In genomic region chr9:100087218-100087617, GRCh38 we compare ENCODE assay signal across 10 cellular contexts. TPM values are rescaled to one million over a fixed set of nuclear protein-coding genes. Genes with fewer than 3 reads are reported as not detected.
DNase-seq lines count a peak whose midpoint lies in the region; ATAC-seq, FAIRE-seq and TF ChIP-seq lines count a peak whose summit lies in the region.
"Had no signal": no experiment of that assay in that cellular context is flagged by ENCODE, and none has a peak within 500 bp of the region (broad histone marks: within the 10 kb centered on the region; RNA-seq: fewer than 3 reads in every experiment).

No MANE protein-coding gene starts in this region.

- no peaks in the 10 kb centered on the region for H3K9me2 ChIP-seq in OCI-LY1 (ENCODE audit: low read depth, low read length)

- ATAC-seq in naive thymus-derived CD4-positive, alpha-beta T cell: peak; percentile 41
- no peak for ATAC-seq in GM21576 (IDR thresholded peaks at IDR 0.05; ENCODE audit: unreplicated experiment)
- no peak for ATAC-seq in GM21723 (IDR thresholded peaks at IDR 0.05; ENCODE audit: unreplicated experiment)
- ATAC-seq: stimulated activated memory B cell treated with anti-CD40 and anti-IgM and Interleukin-4, amounts not matched to agents 10 μg/mL and 1 μg/mL and 100 μg/mL, for 72 hours had no signal

- POLR2A ChIA-PET in naive thymus-derived CD4-positive, alpha-beta T cell (lab: Charles Lee): interaction anchor here (0.6 to 1.3 kb wide), 2 partner anchors 11 to 510 kb away, joined by 3 to 4 read pairs; no protein-coding TSS in a partner anchor

- H3K27ac ChIP-seq in OCI-LY1 (ENCODE audit: low read depth, low read length, poor library complexity, severe bottlenecking) (peak overlapping the region; percentile 91), astrocyte (ENCODE audit: low read depth, low read length) (no peak overlapping the region)
- no peak overlapping the region for H3K27ac ChIP-seq in naive thymus-derived CD4-positive, alpha-beta T cell (ENCODE audit: low read depth, low read length)
- H3K27ac ChIP-seq: SK-N-MC had no signal

- H3K36me3 Mint-ChIP-seq in activated CD4-positive, alpha-beta T cell treated with anti-CD3 and anti-CD28 coated beads, Interleukin-2, amount 10 ng/mL, durations not matched to agents 24 days and 14 days (ENCODE audit: low read depth): peaks cover 2% of the 10 kb centered on the region
- no peaks in the 10 kb centered on the region for H3K36me3 Mint-ChIP-seq in astrocyte (ENCODE audit: low read depth, unreplicated experiment)
- no peaks in the 10 kb centered on the region for H3K36me3 Mint-ChIP-seq in naive thymus-derived CD4-positive, alpha-beta T cell
- H3K36me3 Mint-ChIP-seq: stimulated activated memory B cell treated with anti-CD40 and anti-IgM and Interleukin-4, amounts not matched to agents 10 μg/mL and 1 μg/mL and 100 μg/mL, for 72 hours had no signal

- H3K27ac Mint-ChIP-seq in activated CD4-positive, alpha-beta T cell treated with anti-CD3 and anti-CD28 coated beads, Interleukin-2, amount 10 ng/mL, durations not matched to agents 24 days and 14 days: peak overlapping the region; percentile 17
- H3K27ac Mint-ChIP-seq in astrocyte (ENCODE audit: unreplicated experiment): no peak overlapping the region
- peak overlapping the region in 1 of 9 donors; percentile 65 for H3K27ac Mint-ChIP-seq in naive thymus-derived CD4-positive, alpha-beta T cell

- no peaks in the 10 kb centered on the region for H3K9me3 ChIP-seq in OCI-LY1 (ENCODE audit: low read length)
- H3K9me3 ChIP-seq in astrocyte (ENCODE audit: insufficient read depth, low read depth, low read length): no peaks in the 10 kb centered on the region
- no peaks in the 10 kb centered on the region for H3K9me3 ChIP-seq in naive thymus-derived CD4-positive, alpha-beta T cell (ENCODE audit: control insufficient read depth in 2 of 3, low read length in 3 of 3)

- H3K27me3 ChIP-seq in OCI-LY1 (ENCODE audit: insufficient read depth, low read length) (no peaks in the 10 kb centered on the region), astrocyte (ENCODE audit: insufficient read depth, low read length) (peaks cover 5% of the 10 kb centered on the region)
- no peaks in the 10 kb centered on the region for H3K27me3 ChIP-seq in naive thymus-derived CD4-positive, alpha-beta T cell (ENCODE audit: control insufficient read depth in 2 of 2, insufficient read depth in 2 of 2, low read length in 2 of 2)

- TF ChIP-seq CTCF in OCI-LY1 (IDR thresholded peaks at IDR 0.05; ENCODE audit: low read length) (no peak), astrocyte (IDR thresholded peaks at IDR 0.05; ENCODE audit: insufficient read depth, low read depth, low read length) (no peak)

- H3K9ac ChIP-seq in OCI-LY1 (ENCODE audit: low read length) (peak overlapping the region; percentile 39), astrocyte (ENCODE audit: low read length) (no peak overlapping the region)

- no peaks in the 10 kb centered on the region for H3K36me3 ChIP-seq in OCI-LY1 (ENCODE audit: insufficient read depth, low read length)
- no peaks in the 10 kb centered on the region for H3K36me3 ChIP-seq in astrocyte (ENCODE audit: insufficient read depth, low read length)
- H3K36me3 ChIP-seq in naive thymus-derived CD4-positive, alpha-beta T cell (ENCODE audit: control insufficient read depth in 2 of 3, insufficient read depth in 3 of 3, low read length in 3 of 3): no peaks in the 10 kb centered on the region

- H3K9me3 Mint-ChIP-seq in activated CD4-positive, alpha-beta T cell treated with anti-CD3 and anti-CD28 coated beads, Interleukin-2, amount 10 ng/mL, durations not matched to agents 24 days and 14 days: no peaks in the 10 kb centered on the region
- no peaks in the 10 kb centered on the region for H3K9me3 Mint-ChIP-seq in astrocyte (ENCODE audit: unreplicated experiment)
- no peaks in the 10 kb centered on the region for H3K9me3 Mint-ChIP-seq in naive thymus-derived CD4-positive, alpha-beta T cell
- H3K9me3 Mint-ChIP-seq: stimulated activated memory B cell treated with anti-CD40 and anti-IgM and Interleukin-4, amounts not matched to agents 10 μg/mL and 1 μg/mL and 100 μg/mL, for 72 hours had no signal

- FAIRE-seq in astrocyte (lab: Jason Lieb, UNC): no peak

- H2AFZ ChIP-seq in OCI-LY1 (ENCODE audit: low read length): no peak overlapping the region
- no peak overlapping the region for H2AFZ ChIP-seq in astrocyte (ENCODE audit: low read depth, low read length)

- H4K20me1 ChIP-seq in OCI-LY1 (ENCODE audit: insufficient read depth, low read length) (no peaks in the 10 kb centered on the region), astrocyte (ENCODE audit: insufficient read depth, low read length) (peaks cover 98% of the 10 kb centered on the region)

- no peak for DNase-seq in activated CD4-positive, alpha-beta T cell treated with anti-CD3 and anti-CD28 coated beads, Interleukin-2, amount 10 ng/mL, durations not matched to agents 24 days and 14 days
- DNase-seq in activated CD4-positive, alpha-beta T cell treated with anti-CD3 and anti-CD28 coated beads for 1 hour: no peak
- DNase-seq in astrocyte (ENCODE audit: low read depth) (peak; percentile 85), DMS114 treated with DMSO at 0.1 percent for 48 hours (lab: John Stamatoyannopoulos, UW; ENCODE audit: unreplicated experiment) (no peak)
- DNase-seq in naive thymus-derived CD4-positive, alpha-beta T cell: no peak

- H3K4me3 ChIP-seq in OCI-LY1 (ENCODE audit: low read depth, low read length, poor library complexity, severe bottlenecking) (peak overlapping the region; percentile 32), astrocyte (ENCODE audit: insufficient read depth, low read depth, low read length) (no peak overlapping the region)
- H3K4me3 ChIP-seq in naive thymus-derived CD4-positive, alpha-beta T cell (ENCODE audit: low read length): no peak overlapping the region
- H3K4me3 ChIP-seq: SK-N-MC had no signal

- H3K79me2 ChIP-seq in OCI-LY1 (ENCODE audit: insufficient read depth, low read length) (peaks cover 95% of the 10 kb centered on the region), astrocyte (ENCODE audit: insufficient read depth, low read length) (peaks cover 71% of the 10 kb centered on the region)

- H3K4me1 ChIP-seq in OCI-LY1 (ENCODE audit: insufficient read depth, low read length, severe bottlenecking): peaks cover 98% of the 10 kb centered on the region
- H3K4me1 ChIP-seq in astrocyte (ENCODE audit: insufficient read depth, low read length): peaks cover 22% of the 10 kb centered on the region
- peaks cover 38 to 43% of the 10 kb centered on the region in 2 donors for H3K4me1 ChIP-seq in naive thymus-derived CD4-positive, alpha-beta T cell (ENCODE audit: control insufficient read depth in 2 of 2, insufficient read depth in 2 of 2, low read length in 2 of 2)

- peak overlapping the region; percentile 2 for H3K4me3 Mint-ChIP-seq in activated CD4-positive, alpha-beta T cell treated with anti-CD3 and anti-CD28 coated beads, Interleukin-2, amount 10 ng/mL, durations not matched to agents 24 days and 14 days
- no peak overlapping the region for H3K4me3 Mint-ChIP-seq in astrocyte (ENCODE audit: unreplicated experiment)
- H3K4me3 Mint-ChIP-seq in naive thymus-derived CD4-positive, alpha-beta T cell: peak overlapping the region in 4 of 10 donors; percentile 2 to 49 (median 32)
- H3K4me3 Mint-ChIP-seq: stimulated activated memory B cell treated with anti-CD40 and anti-IgM and Interleukin-4, amounts not matched to agents 10 μg/mL and 1 μg/mL and 100 μg/mL, for 72 hours had no signal

- peaks cover 19% of the 10 kb centered on the region for H3F3A ChIP-seq in OCI-LY1 (ENCODE audit: insufficient read depth, low read length)

- CTCF ChIA-PET in naive thymus-derived CD4-positive, alpha-beta T cell (lab: Charles Lee): no interaction called here

- H3K4me2 ChIP-seq in OCI-LY1 (ENCODE audit: low read length) (peak overlapping the region; percentile 71), astrocyte (ENCODE audit: low read length) (no peak overlapping the region)

- no peaks in the 10 kb centered on the region for H3K27me3 Mint-ChIP-seq in activated CD4-positive, alpha-beta T cell treated with anti-CD3 and anti-CD28 coated beads, Interleukin-2, amount 10 ng/mL, durations not matched to agents 24 days and 14 days
- no peaks in the 10 kb centered on the region for H3K27me3 Mint-ChIP-seq in astrocyte (ENCODE audit: low read depth, unreplicated experiment)
- H3K27me3 Mint-ChIP-seq in naive thymus-derived CD4-positive, alpha-beta T cell: no peaks in the 10 kb centered on the region
- H3K27me3 Mint-ChIP-seq: stimulated activated memory B cell treated with anti-CD40 and anti-IgM and Interleukin-4, amounts not matched to agents 10 μg/mL and 1 μg/mL and 100 μg/mL, for 72 hours had no signal

- peaks cover 49% of the 10 kb centered on the region for H3K4me1 Mint-ChIP-seq in activated CD4-positive, alpha-beta T cell treated with anti-CD3 and anti-CD28 coated beads, Interleukin-2, amount 10 ng/mL, durations not matched to agents 24 days and 14 days
- peaks cover 37% of the 10 kb centered on the region for H3K4me1 Mint-ChIP-seq in astrocyte (ENCODE audit: low read depth, unreplicated experiment)
- H3K4me1 Mint-ChIP-seq in naive thymus-derived CD4-positive, alpha-beta T cell: peaks cover 55 to 86% (median 79%) of the 10 kb centered on the region in 7 donors

- intact Hi-C loops in activated CD4-positive, alpha-beta T cell treated with anti-CD3 and anti-CD28 coated beads, Interleukin-2, amount 10 ng/mL, durations not matched to agents 24 days and 14 days (cut with micrococcal nuclease): loop anchor here (10.0 kb wide), 2 partner anchors 238 to 1032 kb away; no protein-coding TSS in a partner anchor
- intact Hi-C loops in naive thymus-derived CD4-positive, alpha-beta T cell (cut with micrococcal nuclease): no loop called here

RNA-seq across cellular contexts. Expression of gene ERP44, which starts 11.6 kb away (rescaled TPM):
- total RNA-seq in activated CD4-positive, alpha-beta T cell treated with anti-CD3 and anti-CD28 coated beads, Interleukin-2, amount 10 ng/mL, durations not matched to agents 24 days and 14 days: 16.4 and 18.7 TPM in 2 replicates
- 27.0 and 27.5 TPM in 2 replicates for total RNA-seq in astrocyte
- total RNA-seq in naive thymus-derived CD4-positive, alpha-beta T cell: 10 to 100 TPM in 4 of 5 experiments, 1 to 10 TPM in 1; 9.8 to 19.5 (median 15.2) TPM
- polyA plus RNA-seq in naive thymus-derived CD4-positive, alpha-beta T cell: 10 to 100 TPM; 29.8 to 38.2 TPM

RNA-seq across cellular contexts. Expression of gene INVS, which starts 11.8 kb away (rescaled TPM):
- 14.9 and 16.9 TPM in 2 replicates for total RNA-seq in activated CD4-positive, alpha-beta T cell treated with anti-CD3 and anti-CD28 coated beads, Interleukin-2, amount 10 ng/mL, durations not matched to agents 24 days and 14 days
- 15.3 and 17.5 TPM in 2 replicates for total RNA-seq in astrocyte
- 10 to 100 TPM; 15.0 to 20.8 (median 20.6) TPM for total RNA-seq in naive thymus-derived CD4-positive, alpha-beta T cell
- 10 to 100 TPM in 1 of 2 donors, 1 to 10 TPM in 1; 6.2 to 10.2 TPM for polyA plus RNA-seq in naive thymus-derived CD4-positive, alpha-beta T cell
